13 cellular contexts compared by ENCODE assay signal in the genomic region with DNA sequence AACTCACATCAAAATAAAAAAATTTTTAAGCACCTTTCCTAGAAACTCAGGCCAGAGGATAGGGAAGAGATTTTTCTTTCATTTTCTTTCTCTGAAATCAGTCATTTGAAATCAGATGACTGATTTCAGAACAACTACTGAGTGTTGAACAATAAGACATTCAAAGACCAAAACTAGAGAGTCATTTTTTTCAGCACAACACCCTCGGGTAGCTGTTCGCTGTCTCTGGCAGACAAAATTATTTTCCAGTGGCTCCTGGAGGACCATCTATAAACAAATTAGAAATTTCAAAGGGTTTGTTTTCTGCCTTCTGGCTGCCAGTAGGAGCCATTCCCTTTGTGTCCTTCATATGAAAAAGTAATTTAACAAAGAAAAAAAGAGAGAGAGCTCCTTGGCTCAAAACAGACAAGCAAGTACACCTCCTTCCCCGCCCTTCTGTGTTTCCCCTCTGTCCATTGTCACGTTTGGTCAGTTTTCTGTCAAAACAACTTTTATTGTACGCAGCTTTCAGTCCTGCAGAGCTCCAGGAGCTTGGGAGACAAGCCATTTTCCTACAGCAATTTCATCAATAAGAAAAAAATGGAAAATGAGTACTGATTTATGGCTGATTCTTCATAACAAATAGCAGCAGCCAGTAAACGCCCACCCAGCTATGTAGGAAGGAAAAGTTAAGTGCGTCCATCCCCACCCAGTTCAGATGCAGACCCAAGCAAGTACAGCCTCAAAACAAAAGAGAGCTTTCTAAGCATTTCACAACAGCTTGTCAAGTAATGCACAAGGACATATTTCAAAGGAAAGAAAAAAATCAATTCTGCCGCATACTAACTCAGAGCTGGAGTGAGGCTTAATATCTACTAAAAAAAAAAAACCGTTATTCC.
DNase-seq lines count a peak whose midpoint lies in the region; ATAC-seq and TF ChIP-seq lines count a peak whose summit lies in the region.
"Had no signal": no experiment of that assay in that cellular context is flagged by ENCODE, and none has a peak within 500 bp of the region (broad histone marks: within the 10 kb centered on the region; RNA-seq: fewer than 3 reads in every experiment).

No MANE protein-coding gene starts in this region.

- H4K20me1 ChIP-seq in OCI-LY3 (ENCODE audit: insufficient read depth, low read length) = no peaks in the 10 kb centered on the region

- no peaks in the 10 kb centered on the region for H3K27me3 ChIP-seq in OCI-LY3 (ENCODE audit: low read depth, low read length)

- peaks cover 4% of the 10 kb centered on the region for H3K36me3 Mint-ChIP-seq in glutamatergic neuron (ENCODE audit: unreplicated experiment)

- H3K9me3 ChIP-seq in OCI-LY3 (ENCODE audit: insufficient read depth, low read length) = no peaks in the 10 kb centered on the region

- H3K4me2 ChIP-seq in OCI-LY3 (ENCODE audit: low read length) = 0 out of 2 replicates have a peak overlapping the region, but pooled peaks have one; percentile 9

- H3K4me3 Mint-ChIP-seq in glutamatergic neuron (ENCODE audit: unreplicated experiment) = no peak overlapping the region
- H3K4me3 Mint-ChIP-seq: activated CD8-positive, alpha-beta T cell treated with anti-CD3 and anti-CD28 coated beads, Interleukin-2, amount 10 ng/mL, durations not matched to agents 7 days and 5 days had no signal

- no peaks in the 10 kb centered on the region for H3K36me3 ChIP-seq in OCI-LY3 (replicated peaks; ENCODE audit: low read depth, low read length)

- no peaks in the 10 kb centered on the region for H3K79me2 ChIP-seq in OCI-LY3 (ENCODE audit: low read length)

- H3K27me3 Mint-ChIP-seq in glutamatergic neuron (ENCODE audit: unreplicated experiment) = no peaks in the 10 kb centered on the region

- H3K4me1 Mint-ChIP-seq in glutamatergic neuron (ENCODE audit: low read depth, unreplicated experiment) = peaks cover 3% of the 10 kb centered on the region

- intact Hi-C loops in sciatic nerve (cut with DNase I) = no loop called here

- no peaks in the 10 kb centered on the region for H3K9me3 Mint-ChIP-seq in glutamatergic neuron (ENCODE audit: unreplicated experiment)

- no peak overlapping the region for H3K27ac ChIP-seq in OCI-LY3 (ENCODE audit: low read length)

- no peak overlapping the region for H3K27ac Mint-ChIP-seq in glutamatergic neuron (ENCODE audit: unreplicated experiment)
- H3K27ac Mint-ChIP-seq: activated CD8-positive, alpha-beta T cell treated with anti-CD3 and anti-CD28 coated beads, Interleukin-2, amount 10 ng/mL, durations not matched to agents 7 days and 5 days had no signal

- H3K4me3 ChIP-seq in OCI-LY3 (ENCODE audit: low read length) = no peak overlapping the region

- peaks cover 21% of the 10 kb centered on the region for H3K4me1 ChIP-seq in OCI-LY3 (ENCODE audit: low read length)

- peak; percentile 60 for ATAC-seq in GM18502 (IDR thresholded peaks at IDR 0.05; ENCODE audit: poor library complexity, unreplicated experiment)
- ATAC-seq in sciatic nerve = peak; percentile 83
- no peak for ATAC-seq in stimulated activated naive CD8-positive, alpha-beta T cell treated with anti-CD3 and anti-CD28 coated beads, Interleukin-15, Interleukin-2, amounts not matched to agents 100 U/mL and 50 U/mL, for 24 hours
- ATAC-seq: activated CD8-positive, alpha-beta T cell treated with anti-CD3 and anti-CD28 coated beads, Interleukin-2, amount 10 ng/mL, durations not matched to agents 7 days and 5 days had no signal

- TF ChIP-seq CTCF in OCI-LY3 (IDR thresholded peaks at IDR 0.05; ENCODE audit: low read depth, low read length) = no peak
- TF ChIP-seq CTCF in glutamatergic neuron (IDR thresholded peaks at IDR 0.05; ENCODE audit: partially characterized antibody, unreplicated experiment) = no peak

- no peak overlapping the region for H3K9ac ChIP-seq in OCI-LY3 (ENCODE audit: low read length)

- DNase-seq in globus pallidus (ENCODE audit: low spot score) = peak; percentile 78
- no peak for DNase-seq in sciatic nerve (ENCODE audit: low spot score)
- DNase-seq in glutamatergic neuron = no peak
- DNase-seq in kidney glomerular epithelial cell (lab: John Stamatoyannopoulos, UW) = no peak
- no peak for DNase-seq in dermis blood vessel endothelial cell
- DNase-seq in stimulated activated naive CD8-positive, alpha-beta T cell treated with anti-CD3 and anti-CD28 coated beads, Interleukin-15, Interleukin-2, amounts not matched to agents 100 U/mL and 50 U/mL, for 24 hours = no peak
- DNase-seq: activated CD8-positive, alpha-beta T cell treated with anti-CD3 and anti-CD28 coated beads, Interleukin-2, amount 10 ng/mL, durations not matched to agents 7 days and 5 days; activated naive CD4-positive, alpha-beta T cell treated with anti-CD3 and anti-CD28 coated beads, Interleukin-2, amount 50 U/mL, for 16 hours; DMS153; RPMI8226; T1000 had no signal

- H2AFZ ChIP-seq in OCI-LY3 (ENCODE audit: low read depth, low read length) = no peak overlapping the region
